10 cellular contexts compared by ENCODE assay signal in genomic region chr12:119153477-119154434, GRCh38. TPM values are rescaled to one million over a fixed set of nuclear protein-coding genes. Genes with fewer than 3 reads are reported as not detected.
DNase-seq lines count a peak whose midpoint lies in the region; TF ChIP-seq lines count a peak whose summit lies in the region.
"Had no signal": no experiment of that assay in that cellular context is flagged by ENCODE, and none has a peak within 500 bp of the region (broad histone marks: within the 10 kb centered on the region; RNA-seq: fewer than 3 reads in every experiment).

No MANE protein-coding gene starts in this region.

- no peak overlapping the region for H2BK15ac ChIP-seq in mesendoderm (replicated peaks; ENCODE audit: low read depth)

- peak overlapping the region; percentile 95 for H2BK5ac ChIP-seq in mesendoderm (ENCODE audit: low read length)

- H3K23ac ChIP-seq in mesendoderm (ENCODE audit: low read length), result no peak overlapping the region

- peak overlapping the region; percentile 83 for H3K56ac ChIP-seq in mesendoderm (ENCODE audit: low read length)

- H4K8ac ChIP-seq in mesendoderm (ENCODE audit: low read depth, low read length), result no peak overlapping the region

- H2BK120ac ChIP-seq in mesendoderm (ENCODE audit: low read depth, low read length), result peak overlapping the region; percentile 28

- no peaks in the 10 kb centered on the region for H3K79me1 ChIP-seq in mesendoderm (ENCODE audit: low read length)

- H3K4me1 Mint-ChIP-seq in activated naive CD4-positive, alpha-beta T cell treated with anti-CD3 and anti-CD28 coated beads for 36 hours (ENCODE audit: low read depth), result no peaks in the 10 kb centered on the region

- peak overlapping the region; percentile 72 for H3K27ac ChIP-seq in mesendoderm (ENCODE audit: low read depth, low read length)
- H3K27ac ChIP-seq: SK-N-MC had no signal

- H3K4me2 ChIP-seq in mesendoderm (ENCODE audit: low read length), result peak overlapping the region; percentile 47

- peak; percentile 9 for DNase-seq in activated naive CD4-positive, alpha-beta T cell treated with anti-CD3 and anti-CD28 coated beads for 36 hours
- no peak for DNase-seq in activated naive CD4-positive, alpha-beta T cell (lab: John Stamatoyannopoulos, UW)
- DNase-seq in epithelial cell of proximal tubule (ENCODE audit: low read depth) (no peak), mesendoderm (peak; percentile 99), ureter (ENCODE audit: low spot score) (peak; percentile 71), NCI-H146 treated with DMSO at 0.1 percent for 48 hours (lab: John Stamatoyannopoulos, UW; ENCODE audit: unreplicated experiment) (no peak), lower leg skin (ENCODE audit: low spot score in 2 of 2) (no peak), dedifferentiated amniotic fluid mesenchymal stem cell (ENCODE audit: extremely low spot score) (no peak)
- DNase-seq: CD4-positive, alpha-beta T cell had no signal

- H3K4me1 ChIP-seq in mesendoderm (ENCODE audit: control insufficient read depth, low read depth, low read length), result peaks cover 4% of the 10 kb centered on the region

- no peak for TF ChIP-seq POLR2A in lower leg skin (IDR thresholded peaks at IDR 0.05)

- H4K5ac ChIP-seq in mesendoderm (ENCODE audit: low read length), result no peak overlapping the region

- H3K4ac ChIP-seq in mesendoderm (ENCODE audit: low read depth, low read length), result peak overlapping the region; percentile 96

- H3K27ac Mint-ChIP-seq in activated naive CD4-positive, alpha-beta T cell treated with anti-CD3 and anti-CD28 coated beads for 36 hours, result no peak overlapping the region
- H3K27ac Mint-ChIP-seq: CD4-positive, alpha-beta T cell had no signal

- intact Hi-C loops in activated naive CD4-positive, alpha-beta T cell treated with anti-CD3 and anti-CD28 coated beads for 36 hours (cut with micrococcal nuclease), result no loop called here
- intact Hi-C loops in lower leg skin (cut with DNase I; ENCODE audit: low total_unique reads), result no loop called here

- no peaks in the 10 kb centered on the region for H3K27me3 ChIP-seq in mesendoderm (ENCODE audit: insufficient read depth, low read length, poor library complexity)

- TF ChIP-seq CTCF in epithelial cell of proximal tubule (conservative IDR thresholded peaks at IDR 0.05; ENCODE audit: low read depth, low read length) (no peak), lower leg skin (IDR thresholded peaks at IDR 0.05) (no peak)

- H3K36me3 ChIP-seq in mesendoderm (ENCODE audit: control insufficient read depth, insufficient read depth, low read length), result no peaks in the 10 kb centered on the region

- peaks cover 17% of the 10 kb centered on the region for H3K9me3 Mint-ChIP-seq in activated naive CD4-positive, alpha-beta T cell treated with anti-CD3 and anti-CD28 coated beads for 36 hours

- H3K36me3 Mint-ChIP-seq in activated naive CD4-positive, alpha-beta T cell treated with anti-CD3 and anti-CD28 coated beads for 36 hours (ENCODE audit: low read depth), result peaks cover 1% of the 10 kb centered on the region

- no peak overlapping the region for H2AK5ac ChIP-seq in mesendoderm (ENCODE audit: low read length)

- peak overlapping the region; percentile 82 for H3K18ac ChIP-seq in mesendoderm (ENCODE audit: low read length)

- no CpG with 5 or more reads among the region's 49 CpGs for WGBS in mesendoderm (ENCODE audit: extremely low coverage, insufficient coverage, low lambda C conversion rate)
- 53 to 61% methylated on average over 49 of the region's 49 CpGs for WGBS in lower leg skin, 2 donors

- CTCF ChIA-PET in activated naive CD4-positive, alpha-beta T cell treated with anti-CD3 and anti-CD28 coated beads for 36 hours (lab: Charles Lee), result no interaction called here

- H3K27me3 Mint-ChIP-seq in activated naive CD4-positive, alpha-beta T cell treated with anti-CD3 and anti-CD28 coated beads for 36 hours (ENCODE audit: low read depth), result peaks cover 17% of the 10 kb centered on the region

- H3K4me3 Mint-ChIP-seq in activated naive CD4-positive, alpha-beta T cell treated with anti-CD3 and anti-CD28 coated beads for 36 hours, result no peak overlapping the region
- H3K4me3 Mint-ChIP-seq: CD4-positive, alpha-beta T cell had no signal

- H3K4me3 ChIP-seq in epithelial cell of proximal tubule (ENCODE audit: low read depth, low read length), result peak overlapping the region; percentile 38
- peak overlapping the region; percentile 31 for H3K4me3 ChIP-seq in mesendoderm (ENCODE audit: low read length)
- H3K4me3 ChIP-seq in lower leg skin (ENCODE audit: low read depth, poor library complexity, severe bottlenecking), result no peak overlapping the region
- H3K4me3 ChIP-seq: SK-N-MC had no signal

- H3K9ac ChIP-seq in mesendoderm (ENCODE audit: low read length), result peak overlapping the region; percentile 93

- H3K79me2 ChIP-seq in mesendoderm (ENCODE audit: control insufficient read depth, insufficient read depth, low read length), result no peaks in the 10 kb centered on the region

RNA-seq across cellular contexts. Expression of gene HSPB8, which starts 25.0 kb away (rescaled TPM):
- total RNA-seq in activated naive CD4-positive, alpha-beta T cell treated with anti-CD3 and anti-CD28 coated beads for 36 hours, result not detected
- 18.6 and 32.3 TPM in 2 replicates for total RNA-seq in epithelial cell of proximal tubule
- 13.5 TPM for polyA plus RNA-seq in mesendoderm (2013, experiment 1 of 2)
- 14.3 TPM for polyA plus RNA-seq in mesendoderm (2013, experiment 2 of 2)
- 53.8 TPM for total RNA-seq in ureter
- 100 to 1,000 TPM in 2 of 4 donors, 10 to 100 TPM in 2; 85.3 to 139 (median 107) TPM for total RNA-seq in lower leg skin
- total RNA-seq: CD4-positive, alpha-beta T cell had no signal

Comparison
In these comparisons a context has a peak if more than half of its experiments do, and no peak if none do; other contexts are left out.
1. DNase-seq: peak in activated naive CD4-positive, alpha-beta T cell treated with anti-CD3 and anti-CD28 coated beads for 36 hours (single experiment), mesendoderm (single experiment) and ureter (single experiment); none in activated naive CD4-positive, alpha-beta T cell (0 of 4), epithelial cell of proximal tubule (single experiment), NCI-H146 treated with DMSO at 0.1 percent for 48 hours (single experiment), lower leg skin (0 of 2) and dedifferentiated amniotic fluid mesenchymal stem cell (single experiment).
2. RNA of gene HSPB8, which starts 25.0 kb away (total RNA-seq): 85.3 to 139 TPM in lower leg skin, 53.8 TPM in ureter (single experiment) and 18.6 to 32.3 TPM in epithelial cell of proximal tubule; not detected in activated naive CD4-positive, alpha-beta T cell treated with anti-CD3 and anti-CD28 coated beads for 36 hours; every median in the first group is over 10 times any median in the second.